1 cellular context compared by ENCODE assay signal in genomic region chr2:223054193-223054781, GRCh38.
TF ChIP-seq lines count a peak whose summit lies in the region.

No MANE protein-coding gene starts in this region.

TF ChIP-seq in WTC11, 78 proteins besides CTCF, POLR2A, EP300 and RAD21 (continued from another document):
- no peak for TF ChIP-seq PRDM15 (CRISPR knock-in tag; IDR thresholded peaks at IDR 0.05)
- no peak for TF ChIP-seq NFE2L1 (CRISPR knock-in tag; IDR thresholded peaks at IDR 0.05)
- TF ChIP-seq E2F4 (CRISPR knock-in tag; IDR thresholded peaks at IDR 0.05; ENCODE audit: borderline replicate concordance, low read depth), result no peak
- TF ChIP-seq, protein P1, sequence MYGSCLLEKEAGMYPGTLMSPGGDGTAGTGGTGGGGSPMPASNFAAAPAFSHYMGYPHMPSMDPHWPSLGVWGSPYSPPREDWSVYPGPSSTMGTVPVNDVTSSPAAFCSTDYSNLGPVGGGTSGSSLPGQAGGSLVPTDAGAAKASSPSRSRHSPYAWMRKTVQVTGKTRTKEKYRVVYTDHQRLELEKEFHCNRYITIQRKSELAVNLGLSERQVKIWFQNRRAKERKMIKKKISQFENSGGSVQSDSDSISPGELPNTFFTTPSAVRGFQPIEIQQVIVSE (CRISPR knock-in tag; IDR thresholded peaks at IDR 0.05; ENCODE audit: borderline replicate concordance), result no peak
- no peak for TF ChIP-seq NR3C1 (CRISPR knock-in tag; conservative IDR thresholded peaks at IDR 0.05; ENCODE audit: low read depth)
- TF ChIP-seq ZNF425 (CRISPR knock-in tag; conservative IDR thresholded peaks at IDR 0.05), result no peak
- TF ChIP-seq ATF1 (CRISPR knock-in tag; IDR thresholded peaks at IDR 0.05), result no peak
- no peak for TF ChIP-seq SP1 (CRISPR knock-in tag; conservative IDR thresholded peaks at IDR 0.05)
